ENCODE assay signal across 10 cellular contexts in the genomic region with DNA sequence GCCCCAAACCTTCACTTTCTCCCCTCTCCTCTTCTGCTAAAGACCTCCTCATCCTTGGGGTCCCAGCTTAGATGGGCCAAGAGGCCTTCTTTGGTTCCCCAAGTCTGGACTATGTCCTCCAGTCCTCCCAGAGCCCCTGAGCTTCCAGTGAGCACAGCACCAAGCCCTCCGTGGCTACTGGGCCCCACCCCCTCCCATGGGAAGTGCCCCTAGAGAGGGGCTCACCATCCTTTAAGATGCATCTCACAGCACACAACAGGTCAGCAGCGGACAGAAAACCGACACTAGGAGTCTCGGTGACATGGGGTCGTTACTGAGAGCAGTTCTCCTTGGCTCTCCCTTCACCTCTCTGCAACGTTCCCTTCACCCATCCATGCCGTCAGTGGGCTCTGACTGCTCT. TPM values are rescaled to one million over a fixed set of nuclear protein-coding genes. Genes with fewer than 3 reads are reported as not detected.
DNase-seq lines count a peak whose midpoint lies in the region; ATAC-seq and TF ChIP-seq lines count a peak whose summit lies in the region.
"Had no signal": no experiment of that assay in that cellular context is flagged by ENCODE, and none has a peak within 500 bp of the region (broad histone marks: within the 10 kb centered on the region; RNA-seq: fewer than 3 reads in every experiment).

No MANE protein-coding gene starts in this region.

- BruUV-seq in IMR-90 (replicated peaks; lab: Mats Ljungman, UMichigan) = no TSS peak

- intact Hi-C loops in IMR-90 (cut with micrococcal nuclease) (no loop called here), ascending aorta (cut with DNase I) (no loop called here), left lung (cut with DNase I) (no loop called here)

- H4K91ac ChIP-seq in IMR-90 (ENCODE audit: insufficient read depth, low read depth, low read length) = no peak overlapping the region

- no peak overlapping the region for H3K23ac ChIP-seq in IMR-90 (ENCODE audit: low read depth, low read length)

- H3K14ac ChIP-seq in IMR-90 (replicated peaks; ENCODE audit: low read depth, low read length) = no peak overlapping the region

- H2AFZ ChIP-seq in IMR-90 (replicated peaks; ENCODE audit: low read length, poor library complexity) = no peak overlapping the region

- no peak for TF ChIP-seq CTCF in IMR-90 (conservative IDR thresholded peaks at IDR 0.05; ENCODE audit: low read depth, low read length)
- no peak for TF ChIP-seq CTCF in ascending aorta (IDR thresholded peaks at IDR 0.05)
- TF ChIP-seq CTCF in left lung (IDR thresholded peaks at IDR 0.05) = no peak

- no peak overlapping the region for H3K9ac ChIP-seq in IMR-90 (ENCODE audit: low read depth, low read length)

- in situ Hi-C loops in IMR-90 (cut with MboI; ENCODE audit: low sequenced_read_pairs) = no loop called here
- in situ Hi-C loops in KBM-7 (cut with MboI; ENCODE audit: low pct_unique_long_range_greater_than_20kb, low sequenced_read_pairs) = no loop called here

- POLR2A ChIA-PET in IMR-90 (lab: Charles Lee; ENCODE audit: unreplicated experiment) = interaction anchor here (0.5 kb wide), 1 partner anchor 226 kb away, joined by 3 read pairs; no protein-coding TSS in a partner anchor

- H3K79me1 ChIP-seq in IMR-90 (ENCODE audit: low read depth in 1 of 2, low read length in 2 of 2) = no peaks in the 10 kb centered on the region

- H3K56ac ChIP-seq in IMR-90 (ENCODE audit: extremely low read depth, insufficient read depth, low read length) = no peak overlapping the region

- no peaks in the 10 kb centered on the region for H3K9me3 Mint-ChIP-seq in stimulated activated naive CD8-positive, alpha-beta T cell treated with anti-CD3 and anti-CD28 coated beads, Interleukin-15, amount 100 ng/mL, for 72 hours

- no peak for ATAC-seq in IMR-90 (ENCODE audit: low read depth)
- ATAC-seq in left lung = no peak
- no peak for ATAC-seq in stimulated activated naive CD8-positive, alpha-beta T cell treated with anti-CD3 and anti-CD28 coated beads, Interleukin-15, amount 100 ng/mL, for 72 hours

- no peak overlapping the region for H2BK5ac ChIP-seq in IMR-90 (ENCODE audit: low read depth, low read length, poor library complexity, severe bottlenecking)

- no peak for TF ChIP-seq RAD21 in IMR-90 (IDR thresholded peaks at IDR 0.05; ENCODE audit: low read length)

- 93% methylated on average over 6 of the region's 7 CpGs; no CpG with 5 or more reads in 1 of the 2 experiments for WGBS in IMR-90 (ENCODE audit: extremely low coverage in 2 of 2, insufficient read length in 1 of 2), 2 experiments

- TF ChIP-seq POLR2A in IMR-90 (IDR thresholded peaks at IDR 0.05; ENCODE audit: low read depth, low read length) = no peak

- no peak overlapping the region for H2BK20ac ChIP-seq in IMR-90 (ENCODE audit: low read depth, low read length)

- peaks cover 10% of the 10 kb centered on the region for H3K4me1 ChIP-seq in IMR-90 (ENCODE audit: control insufficient read depth, insufficient read depth, low read length)
- H3K4me1 ChIP-seq in ascending aorta = peaks cover 18 to 35% of the 10 kb centered on the region in 2 donors
- peaks cover 8 to 69% of the 10 kb centered on the region in 2 donors for H3K4me1 ChIP-seq in left lung

- H3K9me3 ChIP-seq in IMR-90 (ENCODE audit: control insufficient read depth, insufficient read depth, low read length) (no peaks in the 10 kb centered on the region), ascending aorta (no peaks in the 10 kb centered on the region), left lung (no peaks in the 10 kb centered on the region)

- no peak overlapping the region for H4K8ac ChIP-seq in IMR-90 (ENCODE audit: low read depth in 2 of 2, low read length in 2 of 2)

- CTCF ChIA-PET in IMR-90 (lab: Yijun Ruan, JAX) = no interaction called here

- H2AK9ac ChIP-seq in IMR-90 (replicated peaks; ENCODE audit: low read depth, low read length, poor library complexity) = no peak overlapping the region

- peaks cover 30% of the 10 kb centered on the region for H3K27me3 Mint-ChIP-seq in stimulated activated naive CD8-positive, alpha-beta T cell treated with anti-CD3 and anti-CD28 coated beads, Interleukin-15, amount 100 ng/mL, for 72 hours

- H2BK15ac ChIP-seq in IMR-90 (ENCODE audit: low read depth, low read length) = no peak overlapping the region; the same call in 2 of the 3 replicates

- 0 out of 2 replicates have a peak overlapping the region, but pooled peaks have one; percentile 87 for H2AK5ac ChIP-seq in IMR-90 (ENCODE audit: low read depth, low read length)

- dilution Hi-C loops in IMR-90 (cut with HindIII; ENCODE audit: low sequenced_read_pairs, unreplicated experiment) = no loop called here

- H4K5ac ChIP-seq in IMR-90 (ENCODE audit: low read depth, low read length) = no peak overlapping the region; the same call in 1 of the 2 replicates

- H4K20me1 ChIP-seq in IMR-90 (ENCODE audit: insufficient read depth, low read length) = no peaks in the 10 kb centered on the region

- no peak for DNase-seq in IMR-90
- no peak for DNase-seq in ascending aorta (ENCODE audit: low spot score in 2 of 2)
- DNase-seq in left lung = peak; percentile 22 to 34
- DNase-seq in stimulated activated naive CD8-positive, alpha-beta T cell treated with anti-CD3 and anti-CD28 coated beads, Interleukin-15, amount 100 ng/mL, for 72 hours = no peak
- DNase-seq in KBM-7 = no peak
- DNase-seq in putamen (ENCODE audit: low spot score) = no peak
- no peak for DNase-seq in NCI-H510A treated with DMSO at 0.1 percent for 48 hours (lab: John Stamatoyannopoulos, UW)
- no peak for DNase-seq in hippocampal formation (lab: John Stamatoyannopoulos, UW)
- DNase-seq: GOT3, NCI-H82 had no signal

- H3K4me1 Mint-ChIP-seq in stimulated activated naive CD8-positive, alpha-beta T cell treated with anti-CD3 and anti-CD28 coated beads, Interleukin-15, amount 100 ng/mL, for 72 hours = peaks cover 79% of the 10 kb centered on the region

- H3K27ac Mint-ChIP-seq in stimulated activated naive CD8-positive, alpha-beta T cell treated with anti-CD3 and anti-CD28 coated beads, Interleukin-15, amount 100 ng/mL, for 72 hours = peak overlapping the region; percentile 6 to 82

- no peaks in the 10 kb centered on the region for H3K9me1 ChIP-seq in IMR-90 (ENCODE audit: insufficient read depth, low read length)

- peak overlapping the region; percentile 4; the same call in 1 of the 2 replicates for H3K4ac ChIP-seq in IMR-90 (ENCODE audit: low read depth, low read length)

- no peak overlapping the region for H2BK120ac ChIP-seq in IMR-90 (ENCODE audit: low read depth, low read length)

- H3K18ac ChIP-seq in IMR-90 (ENCODE audit: low read depth, low read length) = no peak overlapping the region

- H3K4me3 Mint-ChIP-seq in stimulated activated naive CD8-positive, alpha-beta T cell treated with anti-CD3 and anti-CD28 coated beads, Interleukin-15, amount 100 ng/mL, for 72 hours = peak overlapping the region; percentile 68 to 77

- H3K4me3 ChIP-seq in IMR-90 (ENCODE audit: insufficient read depth, low read depth, low read length) = no peak overlapping the region
- H3K4me3 ChIP-seq in ascending aorta = peak overlapping the region; percentile 86 to 95
- H3K4me3 ChIP-seq in left lung = peak overlapping the region; percentile 7 to 51

- H3K27me3 ChIP-seq in IMR-90 (ENCODE audit: control insufficient read depth, insufficient read depth, low read length) = 0 out of 2 replicates have a peak, but pooled peaks cover 3% of the 10 kb centered on the region
- no peaks in the 10 kb centered on the region for H3K27me3 ChIP-seq in ascending aorta
- H3K27me3 ChIP-seq in left lung = peaks cover 10 to 44% of the 10 kb centered on the region in 2 donors

- H3K27ac ChIP-seq in IMR-90 (ENCODE audit: insufficient read depth, low read length) (no peak overlapping the region), ascending aorta (peak overlapping the region; percentile 83 to 91), left lung (peak overlapping the region; percentile 7 to 48)

- H3K4me2 ChIP-seq in IMR-90 (ENCODE audit: low read depth, low read length) = no peak overlapping the region; the same call in 1 of the 2 replicates

- H3K36me3 ChIP-seq in IMR-90 (ENCODE audit: control insufficient read depth, insufficient read depth, low read length) (peaks cover 2% of the 10 kb centered on the region; the same call in 1 of the 2 replicates), ascending aorta (peaks cover 11 to 25% of the 10 kb centered on the region in 2 donors), left lung (peaks cover 0 to 9% of the 10 kb centered on the region in 2 donors)

TF ChIP-seq in IMR-90, 13 proteins besides CTCF, POLR2A, EP300 and RAD21:
- TF ChIP-seq MAZ (IDR thresholded peaks at IDR 0.05; ENCODE audit: borderline replicate concordance, low read depth, low read length) (no peak), CHD1 (IDR thresholded peaks at IDR 0.05; ENCODE audit: low read depth, low read length) (no peak), RFX5 (IDR thresholded peaks at IDR 0.05; ENCODE audit: low read depth, low read length) (no peak), SMC3 (IDR thresholded peaks at IDR 0.05; ENCODE audit: low read depth, low read length) (no peak), RCOR1 (IDR thresholded peaks at IDR 0.05; ENCODE audit: insufficient replicate concordance, low read length) (no peak)
- TF ChIP-seq, protein P1, sequence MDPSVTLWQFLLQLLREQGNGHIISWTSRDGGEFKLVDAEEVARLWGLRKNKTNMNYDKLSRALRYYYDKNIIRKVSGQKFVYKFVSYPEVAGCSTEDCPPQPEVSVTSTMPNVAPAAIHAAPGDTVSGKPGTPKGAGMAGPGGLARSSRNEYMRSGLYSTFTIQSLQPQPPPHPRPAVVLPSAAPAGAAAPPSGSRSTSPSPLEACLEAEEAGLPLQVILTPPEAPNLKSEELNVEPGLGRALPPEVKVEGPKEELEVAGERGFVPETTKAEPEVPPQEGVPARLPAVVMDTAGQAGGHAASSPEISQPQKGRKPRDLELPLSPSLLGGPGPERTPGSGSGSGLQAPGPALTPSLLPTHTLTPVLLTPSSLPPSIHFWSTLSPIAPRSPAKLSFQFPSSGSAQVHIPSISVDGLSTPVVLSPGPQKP (IDR thresholded peaks at IDR 0.05; ENCODE audit: borderline replicate concordance, low read depth, low read length) = no peak

RNA-seq across cellular contexts. Expression of a gene that starts 2.7 kb away (rescaled TPM):
- 4.2 and 5.2 TPM in 2 replicates for total RNA-seq in IMR-90 (2012; rRNA removed)
- polyA plus RNA-seq in IMR-90 (2012; rRNA removed) = 13.0 and 13.7 TPM in 2 replicates
- polyA plus RNA-seq in IMR-90 (2012; cell fraction: cytosol; rRNA removed) = 10.9 and 20.1 TPM in 2 replicates
- 8.8 and 12.9 TPM in 2 replicates for polyA plus RNA-seq in IMR-90 (2012; cell fraction: nucleus; rRNA removed; ENCODE audit: low replicate concordance)
- total RNA-seq in ascending aorta = 280 TPM
- 10 to 100 TPM; 38.7 to 66.8 TPM for total RNA-seq in left lung

Comparison
In these comparisons a context has a peak if more than half of its experiments do, and no peak if none do; other contexts are left out.
1. DNase-seq: peak in left lung (2 of 2); none in IMR-90 (single experiment), ascending aorta (0 of 2), stimulated activated naive CD8-positive, alpha-beta T cell treated with anti-CD3 and anti-CD28 coated beads, Interleukin-15, amount 100 ng/mL, for 72 hours (0 of 2), KBM-7 (single experiment), putamen (single experiment), NCI-H510A treated with DMSO at 0.1 percent for 48 hours (single experiment) and hippocampal formation (0 of 2).